ENCODE assay signal across 8 cellular contexts in genomic region chr21:32285476-32285875, GRCh38. TPM values are rescaled to one million over a fixed set of nuclear protein-coding genes. Genes with fewer than 3 reads are reported as not detected.
"Had no signal": no experiment of that assay in that cellular context is flagged by ENCODE, and none has a peak within 500 bp of the region (broad histone marks: within the 10 kb centered on the region; RNA-seq: fewer than 3 reads in every experiment).

No MANE protein-coding gene starts in this region.

- ATAC-seq: HepG2, K562 had no signal

- H3K4me3 ChIP-seq: K562 had no signal

- H3K27me3 Mint-ChIP-seq: IgD-negative memory B cell had no signal

- DNase-seq: IMR-90, KBM-7, KG1 had no signal

- H3K27ac ChIP-seq: HL-60 had no signal

RNA-seq across cellular contexts. Expression of gene MRAP, which starts 13.2 kb away (rescaled TPM):
- total RNA-seq: HT-29, IMR-90, K562 had no signal
- polyA plus RNA-seq: IgD-negative memory B cell, IMR-90 had no signal
